In genomic region chr2:8628870-8629209, GRCh38 we compare ENCODE assay signal across 21 cellular contexts. TPM values are rescaled to one million over a fixed set of nuclear protein-coding genes. Genes with fewer than 3 reads are reported as not detected.
DNase-seq lines count a peak whose midpoint lies in the region; ATAC-seq, FAIRE-seq and TF ChIP-seq lines count a peak whose summit lies in the region.
"Had no signal": no experiment of that assay in that cellular context is flagged by ENCODE, and none has a peak within 500 bp of the region (broad histone marks: within the 10 kb centered on the region; RNA-seq: fewer than 3 reads in every experiment).

No MANE protein-coding gene starts in this region.

- peaks cover 8 to 12% of the 10 kb centered on the region in 2 donors for H3K4me1 Mint-ChIP-seq in immature natural killer cell

- no peak overlapping the region for H3K4me3 Mint-ChIP-seq in immature natural killer cell
- H3K4me3 Mint-ChIP-seq: activated naive CD4-positive, alpha-beta T cell treated with anti-CD3 and anti-CD28 coated beads for 36 hours; CD8-positive, alpha-beta memory T cell; T-helper 2 cell treated with Interferon-gamma antibody and Interleukin-4, amounts not matched to agents 5 μg/mL and 100 μg/mL, for 36 hours had no signal

- TF ChIP-seq POLR2A in HepG2 (IDR thresholded peaks at IDR 0.05; ENCODE audit: insufficient read depth in 1 of 2, low read depth in 2 of 2, low read length in 2 of 2) (no peak), right lobe of liver (IDR thresholded peaks at IDR 0.05) (no peak), K562 (conservative IDR thresholded peaks at IDR 0.05) (no peak), transverse colon (IDR thresholded peaks at IDR 0.05) (no peak)

- no peaks in the 10 kb centered on the region for H3K9me1 ChIP-seq in K562 (ENCODE audit: control insufficient read depth, insufficient read depth, low read length)

- intact Hi-C loops in HepG2 (cut with micrococcal nuclease; ENCODE audit: unreplicated experiment): loop anchor here (10.0 kb wide), 1 partner anchor 214 kb away; no protein-coding TSS in a partner anchor
- intact Hi-C loops in right lobe of liver (cut with DNase I): no loop called here
- intact Hi-C loops in K562 (cut with micrococcal nuclease): loop anchor here (2.0 kb wide), 1 partner anchor 104 kb away; no protein-coding TSS in a partner anchor
- intact Hi-C loops in transverse colon (cut with DNase I; ENCODE audit: low total_unique reads): no loop called here

- H3K27me3 ChIP-seq in HepG2 (ENCODE audit: control insufficient read depth in 1 of 2, insufficient read depth in 2 of 2, low read length in 2 of 2) (no peaks in the 10 kb centered on the region; a peak in 1 of 5 replicates), right lobe of liver (no peaks in the 10 kb centered on the region), K562 (ENCODE audit: control insufficient read depth in 2 of 2, insufficient read depth in 2 of 2, low read length in 2 of 2) (peaks cover 26 to 53% of the 10 kb centered on the region in 2 experiments; a peak in 4 of 5 replicates), transverse colon (no peaks in the 10 kb centered on the region)
- H3K27me3 ChIP-seq: upper lobe of left lung had no signal

- H3K9ac ChIP-seq in HepG2 (ENCODE audit: insufficient read depth, low read depth, low read length) (no peak overlapping the region), K562 (ENCODE audit: insufficient read depth in 1 of 2, low read depth in 2 of 2, low read length in 2 of 2) (no peak overlapping the region)

- BruUV-seq in HepG2 (replicated peaks; lab: Mats Ljungman, UMichigan) (no TSS peak), K562 (replicated peaks; lab: Mats Ljungman, UMichigan) (no TSS peak)

- POLR2A ChIA-PET in HepG2 (lab: Yijun Ruan, JAX) (interaction anchor here (5.9 to 8.4 kb wide), 3 partner anchors 17 to 55 kb away, joined by 70 to 354 read pairs (median 112); partner anchors contain the start of gene ID2), K562 (lab: Yijun Ruan, JAX) (no interaction called here)

- TF ChIP-seq CTCF in HepG2 (CRISPR knock-in tag; IDR thresholded peaks at IDR 0.05): no peak
- no peak for TF ChIP-seq CTCF in right lobe of liver (IDR thresholded peaks at IDR 0.05)
- TF ChIP-seq CTCF in K562 (IDR thresholded peaks at IDR 0.05 in 2 of 3, conservative IDR thresholded peaks at IDR 0.05 in 1 of 3; ENCODE audit: insufficient read depth in 2 of 3, low read depth in 1 of 3, low read length in 3 of 3): no peak
- TF ChIP-seq CTCF in transverse colon (IDR thresholded peaks at IDR 0.05): no peak

- H3K27ac ChIP-seq in HepG2 (ENCODE audit: extremely low read length, insufficient read depth, low read length): no peak overlapping the region
- H3K27ac ChIP-seq in right lobe of liver: no peak overlapping the region
- H3K27ac ChIP-seq in K562 (ENCODE audit: extremely low read depth, low read depth, low read length): no peak overlapping the region
- peak overlapping the region; percentile 84 to 90 (median 86) for H3K27ac ChIP-seq in transverse colon
- H3K27ac ChIP-seq: coronary artery, upper lobe of left lung had no signal

- H3K36me3 Mint-ChIP-seq in immature natural killer cell: no peaks in the 10 kb centered on the region
- H3K36me3 Mint-ChIP-seq: CD8-positive, alpha-beta memory T cell had no signal

- H3K27me3 Mint-ChIP-seq in immature natural killer cell (ENCODE audit: low read depth in 3 of 3): peaks cover 0 to 4% (median 0%) of the 10 kb centered on the region in 3 donors

- H3K4me1 ChIP-seq in HepG2 (ENCODE audit: insufficient read depth, low read length): peaks cover 100% of the 10 kb centered on the region
- H3K4me1 ChIP-seq in right lobe of liver: peaks cover 0 to 43% (median 15%) of the 10 kb centered on the region in 4 donors
- peaks cover 3 to 44% of the 10 kb centered on the region in 2 experiments; a peak in 3 of 5 replicates for H3K4me1 ChIP-seq in K562 (replicated peaks in 1 of 2; ENCODE audit: control insufficient read depth in 2 of 2, insufficient read depth in 2 of 2, low read length in 2 of 2)
- H3K4me1 ChIP-seq in transverse colon: peaks cover 0 to 33% (median 25%) of the 10 kb centered on the region in 4 donors
- H3K4me1 ChIP-seq: upper lobe of left lung had no signal

- H2AFZ ChIP-seq in HepG2 (ENCODE audit: low read length) (no peak overlapping the region), K562 (ENCODE audit: low read depth, low read length) (no peak overlapping the region)

- DNase-seq in HepG2 (ENCODE audit: low spot score) (no peak), right lobe of liver (no peak), K562 (ENCODE audit: extremely low read depth in 1 of 4, low spot score in 3 of 4) (no peak), transverse colon (no peak), immature natural killer cell (no peak), AG08395 (ENCODE audit: low spot score) (no peak)
- DNase-seq: 8988T; activated CD4-positive, alpha-beta T cell treated with anti-CD3 and anti-CD28 coated beads for 1 hour; activated CD8-positive, alpha-beta memory T cell treated with anti-CD3 and anti-CD28 coated beads, Interleukin-2, amount 50 U/mL, for 48 hours; activated naive CD4-positive, alpha-beta T cell treated with anti-CD3 and anti-CD28 coated beads for 36 hours; NCI-H146; NCI-H2227 treated with DMSO at 0.1 percent for 48 hours; SIG-M5; stimulated activated CD4-positive, alpha-beta T cell treated with anti-CD3 and anti-CD28 coated beads, Interleukin-4, amount 100 ng/mL, for 24 hours; upper lobe of left lung had no signal

- TF ChIP-seq RAD21 in HepG2 (CRISPR knock-in tag; IDR thresholded peaks at IDR 0.05) (no peak), K562 (CRISPR knock-in tag; conservative IDR thresholded peaks at IDR 0.05 in 1 of 2, IDR thresholded peaks at IDR 0.05 in 1 of 2) (no peak)

- peak overlapping the region; percentile 99 for H3K4me2 ChIP-seq in HepG2 (ENCODE audit: low read depth, low read length)
- no peak overlapping the region for H3K4me2 ChIP-seq in K562 (ENCODE audit: insufficient read depth, low read length)

- H3K9me3 Mint-ChIP-seq in immature natural killer cell: no peaks in the 10 kb centered on the region
- H3K9me3 Mint-ChIP-seq: activated naive CD4-positive, alpha-beta T cell treated with anti-CD3 and anti-CD28 coated beads for 36 hours; CD8-positive, alpha-beta memory T cell; T-helper 2 cell treated with Interferon-gamma antibody and Interleukin-4, amounts not matched to agents 5 μg/mL and 100 μg/mL, for 36 hours had no signal

- TF ChIP-seq EP300 in HepG2 (IDR thresholded peaks at IDR 0.05; ENCODE audit: low read depth in 2 of 2, low read length in 2 of 2) (no peak), HepG2 (CRISPR knock-in tag; IDR thresholded peaks at IDR 0.05; ENCODE audit: borderline replicate concordance) (no peak), K562 (IDR thresholded peaks at IDR 0.05; ENCODE audit: low read length) (no peak), transverse colon (IDR thresholded peaks at IDR 0.05; ENCODE audit: low read depth) (no peak)

- no peaks in the 10 kb centered on the region for H3K9me3 ChIP-seq in HepG2 (ENCODE audit: low read length)
- no peaks in the 10 kb centered on the region for H3K9me3 ChIP-seq in right lobe of liver
- no peaks in the 10 kb centered on the region for H3K9me3 ChIP-seq in K562 (replicated peaks; ENCODE audit: control insufficient read depth, insufficient read depth, low read depth, low read length)
- no peaks in the 10 kb centered on the region for H3K9me3 ChIP-seq in transverse colon
- H3K9me3 ChIP-seq: upper lobe of left lung had no signal

- 88% methylated on average over 3 of the region's 6 CpGs for WGBS in HepG2 (ENCODE audit: low lambda C conversion rate)
- 100% methylated on average over 2 of the region's 6 CpGs for WGBS in right lobe of liver (ENCODE audit: insufficient coverage, low coverage, low lambda C conversion rate, missing lambda C conversion rate)
- 7% methylated on average over 6 of the region's 6 CpGs for WGBS in K562 (ENCODE audit: insufficient coverage, low coverage, missing lambda C conversion rate)
- WGBS in transverse colon (ENCODE audit: low coverage in 1 of 2), 2 donors: 82% methylated on average over 6 of the region's 6 CpGs; no CpG with 5 or more reads in 1 of the 2 donors

- H3K79me2 ChIP-seq in HepG2 (ENCODE audit: insufficient read depth, low read length) (peaks cover 21% of the 10 kb centered on the region), K562 (ENCODE audit: control insufficient read depth, insufficient read depth, low read length) (no peaks in the 10 kb centered on the region)

- FAIRE-seq in HepG2 (lab: Jason Lieb, UNC): no peak
- no peak for FAIRE-seq in K562 (lab: Jason Lieb, UNC)
- FAIRE-seq: H54 had no signal

- peak overlapping the region in 1 of 6 donors; percentile 5 for H3K27ac Mint-ChIP-seq in immature natural killer cell
- H3K27ac Mint-ChIP-seq: activated naive CD4-positive, alpha-beta T cell treated with anti-CD3 and anti-CD28 coated beads for 36 hours; T-helper 2 cell treated with Interferon-gamma antibody and Interleukin-4, amounts not matched to agents 5 μg/mL and 100 μg/mL, for 36 hours had no signal

- H4K20me1 ChIP-seq in HepG2 (ENCODE audit: insufficient read depth, low read length) (no peaks in the 10 kb centered on the region), K562 (replicated peaks; ENCODE audit: control insufficient read depth, insufficient read depth, low read length) (no peaks in the 10 kb centered on the region)

- CTCF ChIA-PET in HepG2 (lab: Yijun Ruan, JAX; ENCODE audit: low intra/inter-chr PET ratio, low total read pairs) (interaction anchor here (0.8 kb wide), 1 partner anchor 50 kb away, joined by 4 read pairs; no protein-coding TSS in a partner anchor), K562 (lab: Yijun Ruan, JAX; ENCODE audit: low intra/inter-chr PET ratio) (no interaction called here)

- no peak overlapping the region for H3K4me3 ChIP-seq in HepG2 (replicated peaks in 1 of 3; ENCODE audit: insufficient read depth in 1 of 3, low read depth in 2 of 3, low read length in 3 of 3)
- no peak overlapping the region for H3K4me3 ChIP-seq in right lobe of liver
- no peak overlapping the region for H3K4me3 ChIP-seq in K562
- no peak overlapping the region for H3K4me3 ChIP-seq in transverse colon
- H3K4me3 ChIP-seq: coronary artery, upper lobe of left lung had no signal

- in situ Hi-C loops in HepG2 (cut with HindIII; ENCODE audit: extremely low pct_ligation_motif_present, low pct_unique_long_range_greater_than_20kb) (loop anchor here (5.0 kb wide), 1 partner anchor 48 kb away; no protein-coding TSS in a partner anchor), K562 (cut with MboI) (no loop called here), transverse colon (cut with MboI; ENCODE audit: low pct_ligation_motif_present in 1 of 4, low pct_unique_long_range_greater_than_20kb in 1 of 4, low sequenced_read_pairs in 3 of 4) (no loop called here)

- ATAC-seq in HepG2 (no peak), right lobe of liver (no peak), HG03108 (IDR thresholded peaks at IDR 0.05; ENCODE audit: unreplicated experiment) (peak; percentile 71), K562 (peak; percentile 9; the same call in 2 of the 3 replicates), HG03460 (IDR thresholded peaks at IDR 0.05; ENCODE audit: unreplicated experiment) (no peak)

- H3K36me3 ChIP-seq in HepG2 (replicated peaks in 1 of 2; ENCODE audit: control insufficient read depth in 1 of 2, insufficient read depth in 2 of 2, low read length in 2 of 2) (no peaks in the 10 kb centered on the region), right lobe of liver (no peaks in the 10 kb centered on the region), K562 (ENCODE audit: control insufficient read depth, insufficient read depth, low read length) (no peaks in the 10 kb centered on the region), transverse colon (no peaks in the 10 kb centered on the region)
- H3K36me3 ChIP-seq: upper lobe of left lung had no signal

RNA-seq across cellular contexts. Expression of gene ID2, which starts 53.0 kb away (rescaled TPM):
- 214 and 258 TPM in 2 replicates for total RNA-seq in HepG2 (2016; rRNA removed; fragmentation: Illumina TruSeq; extraction: Trizol)
- total RNA-seq in HepG2 (2016; cell fraction: cytosol; rRNA removed; fragmentation: Illumina TruSeq; extraction: Trizol; ENCODE audit: low read depth): 123 and 125 TPM in 2 replicates
- total RNA-seq in HepG2 (2016; cell fraction: insoluble cytoplasmic fraction; rRNA removed; fragmentation: Illumina TruSeq; extraction: Trizol): 231 and 299 TPM in 2 replicates
- total RNA-seq in HepG2 (2016; cell fraction: membrane; rRNA removed; fragmentation: Illumina TruSeq; extraction: Trizol): 120 and 130 TPM in 2 replicates
- total RNA-seq in HepG2 (2016; cell fraction: nucleus; rRNA removed; fragmentation: Illumina TruSeq; extraction: Trizol): 161 and 168 TPM in 2 replicates
- 610 and 719 TPM in 2 replicates for polyA plus RNA-seq in HepG2 (2011; rRNA removed)
- 553 and 655 TPM in 2 replicates for polyA plus RNA-seq in HepG2 (2011; cell fraction: cytosol; rRNA removed)
- polyA plus RNA-seq in HepG2 (2011; cell fraction: nucleus; rRNA removed): 354 and 556 TPM in 2 replicates
- polyA plus RNA-seq in HepG2 (2012): 144 and 150 TPM in 2 replicates
- 39.6 and 40.9 TPM in 2 replicates for polyA plus RNA-seq in HepG2 (2016; cell fraction: cytosol; fragmentation: Illumina TruSeq; extraction: Trizol; ENCODE audit: low read depth)
- polyA plus RNA-seq in HepG2 (2016; cell fraction: insoluble cytoplasmic fraction; fragmentation: Illumina TruSeq; extraction: Trizol; ENCODE audit: low read depth): 355 and 371 TPM in 2 replicates
- 61.5 and 69.8 TPM in 2 replicates for polyA plus RNA-seq in HepG2 (2016; cell fraction: membrane; fragmentation: Illumina TruSeq; extraction: Trizol; ENCODE audit: low read depth)
- 375 and 408 TPM in 2 replicates for polyA plus RNA-seq in HepG2 (2016; cell fraction: nucleus; fragmentation: Illumina TruSeq; extraction: Trizol; ENCODE audit: insufficient read depth, low read depth)
- polyA minus RNA-seq in HepG2 (2011; rRNA and poly(A)+ RNA removed; ENCODE audit: low replicate concordance): 143 and 451 TPM in 2 replicates
- 138 and 177 TPM in 2 replicates for polyA minus RNA-seq in HepG2 (2011; cell fraction: cytosol; rRNA and poly(A)+ RNA removed)
- polyA minus RNA-seq in HepG2 (2011; cell fraction: nucleus; rRNA and poly(A)+ RNA removed): 115 and 276 TPM in 2 replicates
- 100 to 1,000 TPM; 103 to 520 (median 191) TPM for total RNA-seq in right lobe of liver
- 13.4 and 28.3 TPM in 2 replicates for total RNA-seq in K562 (2011; cell fraction: chromatin; rRNA removed; ENCODE audit: low replicate concordance)
- total RNA-seq in K562 (2011; cell fraction: nucleolus; rRNA removed): 27.2 and 33.5 TPM in 2 replicates
- total RNA-seq in K562 (2011; cell fraction: nucleoplasm; rRNA removed): 24.2 and 26.6 TPM in 2 replicates
- 11.3 and 16.6 TPM in 2 replicates for total RNA-seq in K562 (2014; rRNA removed)
- total RNA-seq in K562 (2014; rRNA removed; fragmentation: Illumina TruSeq; extraction: Trizol): 9.3 and 11.0 TPM in 2 replicates
- total RNA-seq in K562 (2015; rRNA removed; fragmentation: Illumina TruSeq; extraction: Trizol): 6.2 and 8.0 TPM in 2 replicates
- 8.3 and 11.1 TPM in 2 replicates for total RNA-seq in K562 (2021)
- 16.7 and 29.0 TPM in 2 replicates for polyA plus RNA-seq in K562 (2011; rRNA removed)
- 22.2 and 66.4 TPM in 2 replicates for polyA plus RNA-seq in K562 (2011; cell fraction: cytosol; rRNA removed)
- 29.5 and 79.3 TPM in 2 replicates for polyA plus RNA-seq in K562 (2011; cell fraction: nucleus; rRNA removed)
- 20.6 and 22.3 TPM in 2 replicates for polyA plus RNA-seq in K562 (2012)
- polyA plus RNA-seq in K562 (2014; fragmentation: Illumina TruSeq; extraction: Trizol): 14.9 and 20.5 TPM in 2 replicates
- polyA plus RNA-seq in K562 (2014; fragmentation: Nextera tagmentation; extraction: Ambion mirVana): 10 to 100 TPM; 17.4 to 23.1 TPM
- 28.8 and 35.7 TPM in 2 replicates for polyA plus RNA-seq in K562 (2014; rRNA removed)
- 8.8 and 21.6 TPM in 2 replicates for polyA minus RNA-seq in K562 (2011; rRNA and poly(A)+ RNA removed)
- 6.0 and 9.3 TPM in 2 replicates for polyA minus RNA-seq in K562 (2011; cell fraction: cytosol; rRNA and poly(A)+ RNA removed)
- polyA minus RNA-seq in K562 (2011; cell fraction: nucleus; rRNA and poly(A)+ RNA removed): 38.2 and 39.5 TPM in 2 replicates
- 100 to 1,000 TPM; 329 to 437 (median 382) TPM for total RNA-seq in transverse colon
- polyA plus RNA-seq in immature natural killer cell: 1,000 to 10,000 TPM in 2 of 3 donors, 100 to 1,000 TPM in 1; 816 to 1,425 (median 1,420) TPM

Comparison
In these comparisons a context has a peak if more than half of its experiments do, and no peak if none do; other contexts are left out.
1. intact Hi-C loops: an anchor here in HepG2 (10.0 kb wide) and K562 (2.0 kb wide); none called in right lobe of liver and transverse colon.
2. ATAC-seq: peak in HG03108 (single experiment) and K562 (single experiment); none in HepG2 (single experiment), right lobe of liver (0 of 4) and HG03460 (single experiment).
3. H3K27ac ChIP-seq: peak in transverse colon (4 of 4); none in HepG2 (single experiment), right lobe of liver (0 of 3) and K562 (single experiment).
4. Of the 241 proteins assayed by ChIP-seq in both HepG2 and K562: peak only in HepG2: ETV5, MED1, RBFOX2, ZFP91, ZNF121, ZNF263 and 1 more; only in K562: none; in both: none; in neither: 233; mixed calls (peak in some experiments, not most) for 1.